ENCODE assay signal across 19 cellular contexts in genomic region chr13:106153041-106153440, GRCh38.
"Had no signal": no experiment of that assay in that cellular context is flagged by ENCODE, and none has a peak within 500 bp of the region (broad histone marks: within the 10 kb centered on the region; RNA-seq: fewer than 3 reads in every experiment).

No MANE protein-coding gene starts in this region.

- H3K9me3 Mint-ChIP-seq: nephron progenitor cell; stimulated activated naive CD8-positive, alpha-beta T cell treated with anti-CD3 and anti-CD28 coated beads, Interleukin-15, amount 100 ng/mL, for 72 hours had no signal

- H3K79me2 ChIP-seq: hepatocyte had no signal

- H3K4me3 Mint-ChIP-seq: dendritic cell treated with granulocyte-macrophage colony-stimulating factor and Interleukin-4, amounts not matched to agents 40 ng/mL and 50 ng/mL, for 4 days; effector memory CD8-positive, alpha-beta T cell; naive thymus-derived CD4-positive, alpha-beta T cell; nephron progenitor cell; stimulated activated naive B cell treated with anti-CD40 and anti-IgM and Interleukin-4, amounts not matched to agents 10 μg/mL and 1 μg/mL and 100 μg/mL, for 72 hours; stimulated activated naive CD8-positive, alpha-beta T cell treated with anti-CD3 and anti-CD28 coated beads, Interleukin-15, amount 100 ng/mL, for 72 hours had no signal

- H3K27ac Mint-ChIP-seq: dendritic cell treated with granulocyte-macrophage colony-stimulating factor and Interleukin-4, amounts not matched to agents 40 ng/mL and 50 ng/mL, for 4 days; effector memory CD8-positive, alpha-beta T cell; naive thymus-derived CD4-positive, alpha-beta T cell; stimulated activated naive B cell treated with anti-CD40 and anti-IgM and Interleukin-4, amounts not matched to agents 10 μg/mL and 1 μg/mL and 100 μg/mL, for 72 hours; stimulated activated naive CD8-positive, alpha-beta T cell treated with anti-CD3 and anti-CD28 coated beads, Interleukin-15, amount 100 ng/mL, for 72 hours had no signal

- H3K4me1 Mint-ChIP-seq: naive thymus-derived CD4-positive, alpha-beta T cell; stimulated activated naive B cell treated with anti-CD40 and anti-IgM and Interleukin-4, amounts not matched to agents 10 μg/mL and 1 μg/mL and 100 μg/mL, for 72 hours; stimulated activated naive CD8-positive, alpha-beta T cell treated with anti-CD3 and anti-CD28 coated beads, Interleukin-15, amount 100 ng/mL, for 72 hours had no signal

- H3K36me3 Mint-ChIP-seq: naive thymus-derived CD4-positive, alpha-beta T cell; stimulated activated naive B cell treated with anti-CD40 and anti-IgM and Interleukin-4, amounts not matched to agents 10 μg/mL and 1 μg/mL and 100 μg/mL, for 72 hours had no signal

- H3K4me3 ChIP-seq: esophagus squamous epithelium, hepatocyte, lung, testis, tibial nerve had no signal

- H2AFZ ChIP-seq: hepatocyte had no signal

- H3K4me1 ChIP-seq: testis had no signal

- H3K36me3 ChIP-seq: esophagus squamous epithelium, neutrophil, tibial nerve had no signal

- ATAC-seq: effector memory CD8-positive, alpha-beta T cell; left colon; left ventricle myocardium superior; naive thymus-derived CD4-positive, alpha-beta T cell; right cardiac atrium; stimulated activated naive B cell treated with anti-CD40 and anti-IgM and Interleukin-4, amounts not matched to agents 10 μg/mL and 1 μg/mL and 100 μg/mL, for 72 hours; stimulated activated naive CD8-positive, alpha-beta T cell treated with anti-CD3 and anti-CD28 coated beads, Interleukin-15, amount 100 ng/mL, for 72 hours had no signal

- H3K27me3 ChIP-seq: esophagus squamous epithelium, hepatocyte, neutrophil, testis, tibial nerve had no signal

- H3K27ac ChIP-seq: esophagus squamous epithelium, neutrophil, testis, tibial nerve had no signal

- H3K27me3 Mint-ChIP-seq: dendritic cell treated with granulocyte-macrophage colony-stimulating factor and Interleukin-4, amounts not matched to agents 40 ng/mL and 50 ng/mL, for 4 days; effector memory CD8-positive, alpha-beta T cell; stimulated activated naive B cell treated with anti-CD40 and anti-IgM and Interleukin-4, amounts not matched to agents 10 μg/mL and 1 μg/mL and 100 μg/mL, for 72 hours; stimulated activated naive CD8-positive, alpha-beta T cell treated with anti-CD3 and anti-CD28 coated beads, Interleukin-15, amount 100 ng/mL, for 72 hours had no signal

- H3K9me3 ChIP-seq: esophagus squamous epithelium, neutrophil, testis, tibial nerve had no signal

- DNase-seq: cerebellar nuclear complex; effector memory CD8-positive, alpha-beta T cell; esophagus squamous epithelium; foreskin fibroblast; left colon; left ventricle myocardium superior; naive thymus-derived CD4-positive, alpha-beta T cell; nephron progenitor cell; posterior cingulate gyrus; right cardiac atrium; stimulated activated CD4-positive, alpha-beta T cell treated with anti-CD3 and anti-CD28 coated beads, Interleukin-4, amount 100 ng/mL, for 1 hour; stimulated activated naive B cell treated with anti-CD40 and anti-IgM and Interleukin-4, amounts not matched to agents 10 μg/mL and 1 μg/mL and 100 μg/mL, for 72 hours; stimulated activated naive CD8-positive, alpha-beta T cell treated with anti-CD3 and anti-CD28 coated beads, Interleukin-15, amount 100 ng/mL, for 72 hours; testis had no signal
